8 cellular contexts compared by ENCODE assay signal in genomic region chr19:49148784-49149651, GRCh38. TPM values are rescaled to one million over a fixed set of nuclear protein-coding genes. Genes with fewer than 3 reads are reported as not detected.
A peak's percentile ranks its signal among the peaks of the same experiment; 100 is the strongest.
DNase-seq lines count a peak whose midpoint lies in the region; ATAC-seq, FAIRE-seq and TF ChIP-seq lines count a peak whose summit lies in the region.

No MANE protein-coding gene starts in this region.

- peak; percentile 52 for TF ChIP-seq EP300 in K562 (IDR thresholded peaks at IDR 0.05; ENCODE audit: low read length)

- TF ChIP-seq POLR2A in GM12891 (IDR thresholded peaks at IDR 0.05; ENCODE audit: low read depth, low read length) (no peak), K562 (conservative IDR thresholded peaks at IDR 0.05) (peak; percentile 33; the same call in 1 of the 2 replicates)

- peak overlapping the region; percentile 86 to 98 for H3K9ac ChIP-seq in K562 (ENCODE audit: insufficient read depth in 1 of 2, low read depth in 2 of 2, low read length in 2 of 2)

- no peaks in the 10 kb centered on the region for H3K9me1 ChIP-seq in K562 (ENCODE audit: control insufficient read depth, insufficient read depth, low read length)

- peak; percentile 63 for ATAC-seq in K562
- no peak for ATAC-seq in GM21447 (IDR thresholded peaks at IDR 0.05; ENCODE audit: unreplicated experiment)
- no peak for ATAC-seq in HG03565 (IDR thresholded peaks at IDR 0.05; ENCODE audit: unreplicated experiment)

- no peaks in the 10 kb centered on the region for H3K9me3 ChIP-seq in K562 (replicated peaks; ENCODE audit: control insufficient read depth, insufficient read depth, low read depth, low read length)
- H3K9me3 ChIP-seq in hepatocyte (ENCODE audit: low read depth) = no peaks in the 10 kb centered on the region

- H3K36me3 ChIP-seq in K562 (ENCODE audit: control insufficient read depth, insufficient read depth, low read length) (no peaks in the 10 kb centered on the region), hepatocyte (replicated peaks; ENCODE audit: insufficient read depth, low read depth) (no peaks in the 10 kb centered on the region)

- H2AFZ ChIP-seq in K562 (ENCODE audit: low read depth, low read length) (peak overlapping the region; percentile 87), hepatocyte (no peak overlapping the region)

- no TSS peak for BruUV-seq in K562 (replicated peaks; lab: Mats Ljungman, UMichigan)

- H3K4me1 ChIP-seq in K562 (replicated peaks in 1 of 2; ENCODE audit: control insufficient read depth in 2 of 2, insufficient read depth in 2 of 2, low read length in 2 of 2) (peaks cover 40 to 79% of the 10 kb centered on the region in 2 experiments), hepatocyte (ENCODE audit: insufficient read depth) (peaks cover 16% of the 10 kb centered on the region)

- H3K9me2 ChIP-seq in hepatocyte (replicated peaks; ENCODE audit: insufficient read depth) = no peaks in the 10 kb centered on the region

- DNase-seq in GM12891 (ENCODE audit: insufficient read length, low spot score) (peak; percentile 70), NCI-H2107 treated with DMSO at 0.1 percent for 48 hours (lab: John Stamatoyannopoulos, UW; ENCODE audit: unreplicated experiment) (peak; percentile 80), UCSD-AML1 (lab: John Stamatoyannopoulos, UW; ENCODE audit: unreplicated experiment) (peak; percentile 95), K562 (ENCODE audit: extremely low read depth in 1 of 4, low spot score in 3 of 4) (peak; percentile 92 to 99 (median 94)), hepatocyte (ENCODE audit: low spot score) (peak; percentile 100), retina (peak; percentile 94)

- POLR2A ChIA-PET in K562 (lab: Yijun Ruan, JAX) = interaction anchor here (0.5 to 2.0 kb wide), 15 partner anchors 9 to 400 kb away, joined by 3 to 15 read pairs (median 4); partner anchors contain the start of genes CGB7, LIN7B and TRPM4

- TF ChIP-seq CTCF in K562 (IDR thresholded peaks at IDR 0.05 in 2 of 3, conservative IDR thresholded peaks at IDR 0.05 in 1 of 3; ENCODE audit: insufficient read depth in 2 of 3, low read depth in 1 of 3, low read length in 3 of 3) = peak in 1 of 3 experiments; percentile 0; a peak in 1 of 6 replicates
- TF ChIP-seq CTCF in hepatocyte (IDR thresholded peaks at IDR 0.05; ENCODE audit: poor library complexity) = no peak

- intact Hi-C loops in K562 (cut with micrococcal nuclease) = loop anchor here (2.0 kb wide), 1 partner anchor 50 kb away; no protein-coding TSS in a partner anchor

- TF ChIP-seq RAD21 in K562 (CRISPR knock-in tag; conservative IDR thresholded peaks at IDR 0.05 in 1 of 2, IDR thresholded peaks at IDR 0.05 in 1 of 2) = no peak

- H3K4me3 ChIP-seq in K562 (peak overlapping the region; percentile 54), hepatocyte (peak overlapping the region; percentile 43)

- WGBS in K562 (ENCODE audit: insufficient coverage, low coverage, missing lambda C conversion rate) = 1% methylated on average over 47 of the region's 49 CpGs
- 1% methylated on average over 33 of the region's 49 CpGs for WGBS in hepatocyte (ENCODE audit: low lambda C conversion rate, missing lambda C conversion rate)

- CTCF ChIA-PET in K562 (lab: Yijun Ruan, JAX; ENCODE audit: low intra/inter-chr PET ratio) = interaction anchor here (0.8 kb wide), 1 partner anchor 38 kb away, joined by 3 read pairs; no protein-coding TSS in a partner anchor

- H3K27me3 ChIP-seq in K562 (ENCODE audit: control insufficient read depth in 2 of 2, insufficient read depth in 2 of 2, low read length in 2 of 2) = no peaks in the 10 kb centered on the region
- H3K27me3 ChIP-seq in hepatocyte = no peaks in the 10 kb centered on the region

- H3K27ac ChIP-seq in K562 (ENCODE audit: extremely low read depth, low read depth, low read length) (peak overlapping the region; percentile 89), hepatocyte (peak overlapping the region; percentile 82)

- H4K20me1 ChIP-seq in K562 (replicated peaks; ENCODE audit: control insufficient read depth, insufficient read depth, low read length) (peaks cover 5% of the 10 kb centered on the region; the same call in 1 of the 2 replicates), hepatocyte (ENCODE audit: insufficient read depth, poor library complexity, severe bottlenecking) (no peaks in the 10 kb centered on the region)

- in situ Hi-C loops in K562 (cut with MboI) = no loop called here

- H3K79me2 ChIP-seq in K562 (ENCODE audit: control insufficient read depth, insufficient read depth, low read length) (peaks cover 33% of the 10 kb centered on the region; the same call in 2 of the 3 replicates), hepatocyte (no peaks in the 10 kb centered on the region)

- H3K4me2 ChIP-seq in K562 (ENCODE audit: insufficient read depth, low read length) (peak overlapping the region; percentile 99), hepatocyte (peak overlapping the region; percentile 88)

- no peak for FAIRE-seq in GM12891 (lab: Jason Lieb, UNC)
- FAIRE-seq in K562 (lab: Jason Lieb, UNC) = peak; percentile 91

RNA-seq across cellular contexts. Expression of gene HRC, which starts 6.2 kb away (rescaled TPM):
- not detected for polyA plus RNA-seq in GM12891 (2012; ENCODE audit: low read depth, missing spikeins)
- 32.2 and 45.2 TPM in 2 replicates for total RNA-seq in K562 (2011; cell fraction: chromatin; rRNA removed; ENCODE audit: low replicate concordance)
- total RNA-seq in K562 (2011; cell fraction: nucleolus; rRNA removed) = 32.8 and 33.2 TPM in 2 replicates
- 43.6 and 52.1 TPM in 2 replicates for total RNA-seq in K562 (2011; cell fraction: nucleoplasm; rRNA removed)
- 15.6 and 20.8 TPM in 2 replicates for total RNA-seq in K562 (2014; rRNA removed)
- total RNA-seq in K562 (2014; rRNA removed; fragmentation: Illumina TruSeq; extraction: Trizol) = 10.0 and 11.7 TPM in 2 replicates
- total RNA-seq in K562 (2015; rRNA removed; fragmentation: Illumina TruSeq; extraction: Trizol) = 15.9 and 16.1 TPM in 2 replicates
- total RNA-seq in K562 (2021) = 14.8 and 15.6 TPM in 2 replicates
- 13.1 and 22.3 TPM in 2 replicates for polyA plus RNA-seq in K562 (2011; rRNA removed)
- 12.4 and 22.9 TPM in 2 replicates for polyA plus RNA-seq in K562 (2011; cell fraction: cytosol; rRNA removed)
- polyA plus RNA-seq in K562 (2011; cell fraction: nucleus; rRNA removed) = 28.6 and 29.0 TPM in 2 replicates
- 15.3 and 17.4 TPM in 2 replicates for polyA plus RNA-seq in K562 (2012)
- 17.9 and 18.7 TPM in 2 replicates for polyA plus RNA-seq in K562 (2014; fragmentation: Illumina TruSeq; extraction: Trizol)
- polyA plus RNA-seq in K562 (2014; fragmentation: Nextera tagmentation; extraction: Ambion mirVana) = 1 to 10 TPM in 1 of 2 experiments, under 1 TPM in 1; 0.66 to 1.2 TPM
- 11.8 and 13.7 TPM in 2 replicates for polyA plus RNA-seq in K562 (2014; rRNA removed)
- 18.4 and 24.8 TPM in 2 replicates for polyA minus RNA-seq in K562 (2011; rRNA and poly(A)+ RNA removed)
- 7.2 and 13.7 TPM in 2 replicates for polyA minus RNA-seq in K562 (2011; cell fraction: cytosol; rRNA and poly(A)+ RNA removed)
- polyA minus RNA-seq in K562 (2011; cell fraction: nucleus; rRNA and poly(A)+ RNA removed) = 4.0 and 6.3 TPM in 2 replicates
- total RNA-seq in hepatocyte = 0.44 and 0.50 TPM in 2 replicates
- 0.33 and 0.48 TPM in 2 replicates for polyA plus RNA-seq in hepatocyte

RNA-seq across cellular contexts. Expression of gene TRPM4, which starts 8.6 kb away (rescaled TPM):
- not detected for polyA plus RNA-seq in GM12891 (2012; ENCODE audit: low read depth, missing spikeins)
- total RNA-seq in K562 (2011; cell fraction: chromatin; rRNA removed; ENCODE audit: low replicate concordance) = 86.3 and 161 TPM in 2 replicates
- total RNA-seq in K562 (2011; cell fraction: nucleolus; rRNA removed) = 82.0 and 87.9 TPM in 2 replicates
- total RNA-seq in K562 (2011; cell fraction: nucleoplasm; rRNA removed) = 97.8 and 143 TPM in 2 replicates
- total RNA-seq in K562 (2014; rRNA removed) (35.3 and 37.3 TPM in 2 replicates), K562 (2014; rRNA removed; fragmentation: Illumina TruSeq; extraction: Trizol) (7.9 and 8.3 TPM in 2 replicates), K562 (2015; rRNA removed; fragmentation: Illumina TruSeq; extraction: Trizol) (15.0 and 15.2 TPM in 2 replicates), K562 (2021) (34.6 and 37.8 TPM in 2 replicates), hepatocyte (6.6 and 7.0 TPM in 2 replicates)
- polyA plus RNA-seq in K562 (2011; rRNA removed) (19.2 and 20.5 TPM in 2 replicates), K562 (2014; fragmentation: Illumina TruSeq; extraction: Trizol) (14.7 and 25.2 TPM in 2 replicates), K562 (2014; fragmentation: Nextera tagmentation; extraction: Ambion mirVana) (1 to 10 TPM; 6.5 to 7.9 TPM), K562 (2014; rRNA removed) (45.4 and 56.6 TPM in 2 replicates), hepatocyte (20.5 and 23.2 TPM in 2 replicates)
- polyA plus RNA-seq in K562 (2011; cell fraction: cytosol; rRNA removed) = 21.6 and 37.6 TPM in 2 replicates
- polyA plus RNA-seq in K562 (2011; cell fraction: nucleus; rRNA removed) = 66.9 and 85.9 TPM in 2 replicates
- polyA plus RNA-seq in K562 (2012) = 26.9 and 31.4 TPM in 2 replicates
- 5.8 and 8.2 TPM in 2 replicates for polyA minus RNA-seq in K562 (2011; rRNA and poly(A)+ RNA removed)
- 14.5 and 15.4 TPM in 2 replicates for polyA minus RNA-seq in K562 (2011; cell fraction: cytosol; rRNA and poly(A)+ RNA removed)
- polyA minus RNA-seq in K562 (2011; cell fraction: nucleus; rRNA and poly(A)+ RNA removed) = 16.0 and 19.0 TPM in 2 replicates

RNA-seq across cellular contexts. Expression of gene PPFIA3, which starts 29.7 kb away (rescaled TPM):
- 0.27 TPM for polyA plus RNA-seq in GM12891 (2012; ENCODE audit: low read depth, missing spikeins)
- total RNA-seq in K562 (2011; cell fraction: chromatin; rRNA removed; ENCODE audit: low replicate concordance) = 69.7 and 96.7 TPM in 2 replicates
- total RNA-seq in K562 (2011; cell fraction: nucleolus; rRNA removed) = 59.0 and 65.5 TPM in 2 replicates
- total RNA-seq in K562 (2011; cell fraction: nucleoplasm; rRNA removed) = 60.3 and 89.2 TPM in 2 replicates
- total RNA-seq in K562 (2014; rRNA removed) = 48.2 and 55.9 TPM in 2 replicates
- 10.3 and 11.5 TPM in 2 replicates for total RNA-seq in K562 (2014; rRNA removed; fragmentation: Illumina TruSeq; extraction: Trizol)
- total RNA-seq in K562 (2015; rRNA removed; fragmentation: Illumina TruSeq; extraction: Trizol) = 19.1 and 21.0 TPM in 2 replicates
- total RNA-seq in K562 (2021) = 47.5 and 53.0 TPM in 2 replicates
- polyA plus RNA-seq in K562 (2011; rRNA removed) = 11.2 and 16.9 TPM in 2 replicates
- polyA plus RNA-seq in K562 (2011; cell fraction: cytosol; rRNA removed) = 17.5 and 30.1 TPM in 2 replicates
- polyA plus RNA-seq in K562 (2011; cell fraction: nucleus; rRNA removed) = 52.6 and 77.1 TPM in 2 replicates
- polyA plus RNA-seq in K562 (2012) = 17.8 and 27.4 TPM in 2 replicates
- polyA plus RNA-seq in K562 (2014; fragmentation: Illumina TruSeq; extraction: Trizol) = 17.6 and 30.1 TPM in 2 replicates
- polyA plus RNA-seq in K562 (2014; fragmentation: Nextera tagmentation; extraction: Ambion mirVana) = under 1 TPM; 0.10 to 0.29 TPM
- 44.2 and 46.7 TPM in 2 replicates for polyA plus RNA-seq in K562 (2014; rRNA removed)
- polyA minus RNA-seq in K562 (2011; rRNA and poly(A)+ RNA removed) = 11.1 and 17.2 TPM in 2 replicates
- 9.8 and 20.9 TPM in 2 replicates for polyA minus RNA-seq in K562 (2011; cell fraction: cytosol; rRNA and poly(A)+ RNA removed)
- 27.1 and 32.9 TPM in 2 replicates for polyA minus RNA-seq in K562 (2011; cell fraction: nucleus; rRNA and poly(A)+ RNA removed)
- total RNA-seq in hepatocyte = 4.4 and 11.3 TPM in 2 replicates
- polyA plus RNA-seq in hepatocyte = 8.2 and 11.4 TPM in 2 replicates

RNA-seq across cellular contexts. Expression of gene C19orf73, which starts 30.1 kb away (rescaled TPM):
- polyA plus RNA-seq in GM12891 (2012; ENCODE audit: low read depth, missing spikeins) = 0.67 TPM
- 1.3 and 4.9 TPM in 2 replicates for total RNA-seq in K562 (2011; cell fraction: chromatin; rRNA removed; ENCODE audit: low replicate concordance)
- total RNA-seq in K562 (2011; cell fraction: nucleolus; rRNA removed) = 7.0 and 7.4 TPM in 2 replicates
- 3.8 and 4.5 TPM in 2 replicates for total RNA-seq in K562 (2011; cell fraction: nucleoplasm; rRNA removed)
- total RNA-seq in K562 (2014; rRNA removed) (4.7 and 7.4 TPM in 2 replicates), K562 (2014; rRNA removed; fragmentation: Illumina TruSeq; extraction: Trizol) (0.55 and 0.64 TPM in 2 replicates), K562 (2015; rRNA removed; fragmentation: Illumina TruSeq; extraction: Trizol) (1.4 and 2.1 TPM in 2 replicates), K562 (2021) (1.6 and 3.2 TPM in 2 replicates), hepatocyte (1.9 TPM in 1 of 2 replicates, not detected in the other)
- polyA plus RNA-seq in K562 (2011; rRNA removed) (1.5 and 1.9 TPM in 2 replicates), K562 (2014; fragmentation: Illumina TruSeq; extraction: Trizol) (1.1 TPM in 2 replicates), K562 (2014; fragmentation: Nextera tagmentation; extraction: Ambion mirVana) (under 1 TPM; 0.08 to 0.32 TPM), K562 (2014; rRNA removed) (5.4 and 5.7 TPM in 2 replicates), hepatocyte (2.6 and 2.7 TPM in 2 replicates)
- 4.1 and 8.0 TPM in 2 replicates for polyA plus RNA-seq in K562 (2011; cell fraction: cytosol; rRNA removed)
- polyA plus RNA-seq in K562 (2011; cell fraction: nucleus; rRNA removed) = 4.8 and 7.5 TPM in 2 replicates
- polyA plus RNA-seq in K562 (2012) = 1.8 and 3.7 TPM in 2 replicates
- polyA minus RNA-seq in K562 (2011; rRNA and poly(A)+ RNA removed) = 0.69 and 0.74 TPM in 2 replicates
- polyA minus RNA-seq in K562 (2011; cell fraction: cytosol; rRNA and poly(A)+ RNA removed) = 1.6 and 3.3 TPM in 2 replicates
- polyA minus RNA-seq in K562 (2011; cell fraction: nucleus; rRNA and poly(A)+ RNA removed) = 4.0 and 4.2 TPM in 2 replicates

RNA-seq across cellular contexts. Expression of gene LIN7B, which starts 34.8 kb away (rescaled TPM):
- polyA plus RNA-seq in GM12891 (2012; ENCODE audit: low read depth, missing spikeins) = 0.73 TPM
- 18.4 and 32.9 TPM in 2 replicates for total RNA-seq in K562 (2011; cell fraction: chromatin; rRNA removed; ENCODE audit: low replicate concordance)
- 24.3 and 26.6 TPM in 2 replicates for total RNA-seq in K562 (2011; cell fraction: nucleolus; rRNA removed)
- 18.6 and 20.3 TPM in 2 replicates for total RNA-seq in K562 (2011; cell fraction: nucleoplasm; rRNA removed)
- total RNA-seq in K562 (2014; rRNA removed) (11.0 and 12.4 TPM in 2 replicates), K562 (2014; rRNA removed; fragmentation: Illumina TruSeq; extraction: Trizol) (1.1 and 1.6 TPM in 2 replicates), K562 (2015; rRNA removed; fragmentation: Illumina TruSeq; extraction: Trizol) (4.0 and 4.1 TPM in 2 replicates), K562 (2021) (9.2 and 9.6 TPM in 2 replicates), hepatocyte (7.1 and 8.7 TPM in 2 replicates)
- polyA plus RNA-seq in K562 (2011; rRNA removed) (5.9 and 10.3 TPM in 2 replicates), K562 (2014; fragmentation: Illumina TruSeq; extraction: Trizol) (3.1 and 5.1 TPM in 2 replicates), K562 (2014; fragmentation: Nextera tagmentation; extraction: Ambion mirVana) (1 to 10 TPM in 1 of 2 experiments, under 1 TPM in 1; 0.89 to 1.4 TPM), K562 (2014; rRNA removed) (15.7 and 18.3 TPM in 2 replicates), hepatocyte (18.0 and 20.6 TPM in 2 replicates)
- polyA plus RNA-seq in K562 (2011; cell fraction: cytosol; rRNA removed) = 8.5 and 10.8 TPM in 2 replicates
- polyA plus RNA-seq in K562 (2011; cell fraction: nucleus; rRNA removed) = 36.2 and 41.7 TPM in 2 replicates
- 9.0 and 9.4 TPM in 2 replicates for polyA plus RNA-seq in K562 (2012)
- 3.4 and 4.1 TPM in 2 replicates for polyA minus RNA-seq in K562 (2011; rRNA and poly(A)+ RNA removed)
- 1.5 and 4.3 TPM in 2 replicates for polyA minus RNA-seq in K562 (2011; cell fraction: cytosol; rRNA and poly(A)+ RNA removed)
- 8.2 and 8.7 TPM in 2 replicates for polyA minus RNA-seq in K562 (2011; cell fraction: nucleus; rRNA and poly(A)+ RNA removed)
